In genomic region chr12:19885092-19885813, GRCh38 we compare ENCODE assay signal across 19 cellular contexts.
DNase-seq lines count a peak whose midpoint lies in the region; ATAC-seq and TF ChIP-seq lines count a peak whose summit lies in the region.
"Had no signal": no experiment of that assay in that cellular context is flagged by ENCODE, and none has a peak within 500 bp of the region (broad histone marks: within the 10 kb centered on the region; RNA-seq: fewer than 3 reads in every experiment).

No MANE protein-coding gene starts in this region.

- H2AFZ ChIP-seq in Karpas-422 (ENCODE audit: low read length), result no peak overlapping the region

- H4K20me1 ChIP-seq in Karpas-422 (ENCODE audit: insufficient read depth, low read depth, low read length), result no peaks in the 10 kb centered on the region

- H3K27ac Mint-ChIP-seq in activated naive CD4-positive, alpha-beta T cell treated with anti-CD3 and anti-CD28 coated beads, Interleukin-2, amount 50 U/mL, for 72 hours, result no peak overlapping the region
- H3K27ac Mint-ChIP-seq: activated naive CD8-positive, alpha-beta T cell treated with anti-CD3 and anti-CD28 coated beads, Interleukin-2, amount 50 U/mL, for 24 hours; activated T-helper 1 cell treated with anti-CD3 and anti-CD28 coated beads, Interleukin-12 subunit alpha, Interleukin-12 subunit beta, Interleukin-2, Interleukin-4 antibody, amounts not matched to agents 30 ng/mL and 10 ng/mL and 1 ng/mL, durations not matched to agents 14 hours and 24 hours and 36 hours; CD14-positive monocyte; memory B cell; natural killer cell; stimulated activated memory B cell treated with anti-CD40 and anti-IgM and Interleukin-4, amounts not matched to agents 10 μg/mL and 1 μg/mL and 100 μg/mL, for 72 hours had no signal

- H3K4me1 ChIP-seq in esophagus muscularis mucosa (peaks cover 14 to 60% (median 52%) of the 10 kb centered on the region in 4 donors), right cardiac atrium (ENCODE audit: control insufficient read depth, insufficient read depth, low read length) (no peaks in the 10 kb centered on the region), ovary (ENCODE audit: insufficient read depth) (peaks cover 6% of the 10 kb centered on the region), Karpas-422 (ENCODE audit: low read length) (no peaks in the 10 kb centered on the region)

- peak; percentile 68 to 72 for ATAC-seq in right cardiac atrium
- no peak for ATAC-seq in activated naive CD4-positive, alpha-beta T cell treated with anti-CD3 and anti-CD28 coated beads, Interleukin-2, amount 50 U/mL, for 72 hours
- ATAC-seq: activated naive CD8-positive, alpha-beta T cell treated with anti-CD3 and anti-CD28 coated beads, Interleukin-2, amount 50 U/mL, for 24 hours; natural killer cell; Panc1; stimulated activated memory B cell treated with anti-CD40 and anti-IgM and Interleukin-4, amounts not matched to agents 10 μg/mL and 1 μg/mL and 100 μg/mL, for 72 hours had no signal

- no peak overlapping the region for H3K4me3 ChIP-seq in esophagus muscularis mucosa
- no peak overlapping the region for H3K4me3 ChIP-seq in right cardiac atrium (ENCODE audit: low read length)
- no peak overlapping the region for H3K4me3 ChIP-seq in ovary
- no peak overlapping the region for H3K4me3 ChIP-seq in Karpas-422 (ENCODE audit: low read length)
- H3K4me3 ChIP-seq: thyroid gland had no signal

- H3K36me3 Mint-ChIP-seq in activated naive CD4-positive, alpha-beta T cell treated with anti-CD3 and anti-CD28 coated beads, Interleukin-2, amount 50 U/mL, for 72 hours, result no peaks in the 10 kb centered on the region
- H3K36me3 Mint-ChIP-seq: CD14-positive monocyte; memory B cell; natural killer cell; stimulated activated memory B cell treated with anti-CD40 and anti-IgM and Interleukin-4, amounts not matched to agents 10 μg/mL and 1 μg/mL and 100 μg/mL, for 72 hours had no signal

- no peaks in the 10 kb centered on the region for H3K79me2 ChIP-seq in Karpas-422 (ENCODE audit: low read length)

- peaks cover 4 to 5% of the 10 kb centered on the region in 2 donors for H3K9me3 Mint-ChIP-seq in activated naive CD4-positive, alpha-beta T cell treated with anti-CD3 and anti-CD28 coated beads, Interleukin-2, amount 50 U/mL, for 72 hours
- H3K9me3 Mint-ChIP-seq: activated T-helper 1 cell treated with anti-CD3 and anti-CD28 coated beads, Interleukin-12 subunit alpha, Interleukin-12 subunit beta, Interleukin-2, Interleukin-4 antibody, amounts not matched to agents 30 ng/mL and 10 ng/mL and 1 ng/mL, durations not matched to agents 14 hours and 24 hours and 36 hours; natural killer cell had no signal

- H3K27ac ChIP-seq in esophagus muscularis mucosa (replicated peaks in 1 of 4), result peak overlapping the region; percentile 53 to 70 (median 63)
- H3K27ac ChIP-seq in right cardiac atrium (ENCODE audit: low read length), result no peak overlapping the region
- H3K27ac ChIP-seq in ovary, result no peak overlapping the region
- no peak overlapping the region for H3K27ac ChIP-seq in Karpas-422 (ENCODE audit: low read length)

- no peaks in the 10 kb centered on the region for H3K9me2 ChIP-seq in Karpas-422 (replicated peaks; ENCODE audit: insufficient read depth, low read length)
- H3K9me2 ChIP-seq: SK-N-SH had no signal

- no peak overlapping the region for H3K4me2 ChIP-seq in Karpas-422 (ENCODE audit: low read depth, low read length, poor library complexity, severe bottlenecking)

- H3K27me3 ChIP-seq in esophagus muscularis mucosa (no peaks in the 10 kb centered on the region), right cardiac atrium (ENCODE audit: control insufficient read depth, insufficient read depth) (no peaks in the 10 kb centered on the region), ovary (no peaks in the 10 kb centered on the region), Karpas-422 (ENCODE audit: low read length) (no peaks in the 10 kb centered on the region)
- H3K27me3 ChIP-seq: thyroid gland had no signal

- no peaks in the 10 kb centered on the region for H3K9me3 ChIP-seq in esophagus muscularis mucosa
- H3K9me3 ChIP-seq in right cardiac atrium (ENCODE audit: control insufficient read depth, low read length), result no peaks in the 10 kb centered on the region
- no peaks in the 10 kb centered on the region for H3K9me3 ChIP-seq in ovary
- no peaks in the 10 kb centered on the region for H3K9me3 ChIP-seq in Karpas-422 (ENCODE audit: low read length)
- H3K9me3 ChIP-seq: SK-N-SH, thyroid gland had no signal

- intact Hi-C loops in esophagus muscularis mucosa (cut with DNase I) (no loop called here), right cardiac atrium (cut with DNase I) (loop anchor here in 1 of 4 donors (5.0 kb wide), 1 partner anchor 123 kb away; no protein-coding TSS in a partner anchor), ovary (cut with DNase I) (no loop called here)

- 54% methylated on average over 8 of the region's 8 CpGs for WGBS in esophagus muscularis mucosa
- WGBS in right cardiac atrium, result 52% methylated on average over 8 of the region's 8 CpGs
- WGBS in ovary, 3 donors, result 49 to 55% (median 50%) methylated on average over 8 of the region's 8 CpGs

- DNase-seq in EH (ENCODE audit: low read depth), result peak; percentile 25
- no peak for DNase-seq in esophagus muscularis mucosa (ENCODE audit: extremely low spot score)
- DNase-seq in right cardiac atrium, result peak in 1 of 3 donors; percentile 68
- DNase-seq in ovary, result peak in 4 of 5 donors; percentile 20 to 49 (median 42)
- no peak for DNase-seq in amygdala (lab: John Stamatoyannopoulos, UW)
- no peak for DNase-seq in activated naive CD4-positive, alpha-beta T cell treated with anti-CD3 and anti-CD28 coated beads, Interleukin-2, amount 50 U/mL, for 72 hours (ENCODE audit: low spot score in 2 of 2)
- no peak for DNase-seq in activated effector memory CD4-positive, alpha-beta T cell treated with anti-CD3 and anti-CD28 coated beads, Interleukin-2, amount 50 U/mL, for 16 hours
- DNase-seq in Karpas-422, result no peak
- DNase-seq: activated naive CD8-positive, alpha-beta T cell treated with anti-CD3 and anti-CD28 coated beads, Interleukin-2, amount 50 U/mL, for 24 hours; DMS153; Kasumi-1; natural killer cell; SK-N-SH had no signal

- TF ChIP-seq CTCF in esophagus muscularis mucosa (IDR thresholded peaks at IDR 0.05), result no peak
- TF ChIP-seq CTCF in ovary (IDR thresholded peaks at IDR 0.05), result no peak

- H3K36me3 ChIP-seq in esophagus muscularis mucosa, result no peaks in the 10 kb centered on the region
- no peaks in the 10 kb centered on the region for H3K36me3 ChIP-seq in ovary
- no peaks in the 10 kb centered on the region for H3K36me3 ChIP-seq in Karpas-422 (ENCODE audit: insufficient read depth, low read length)
- H3K36me3 ChIP-seq: thyroid gland had no signal

- H3K9ac ChIP-seq in Karpas-422 (ENCODE audit: low read length), result no peak overlapping the region
- H3K9ac ChIP-seq: SK-N-SH had no signal

- TF ChIP-seq EP300 in esophagus muscularis mucosa (IDR thresholded peaks at IDR 0.05) (no peak), ovary (IDR thresholded peaks at IDR 0.05) (no peak)

- TF ChIP-seq POLR2A in esophagus muscularis mucosa (IDR thresholded peaks at IDR 0.05; ENCODE audit: low read depth), result no peak
- no peak for TF ChIP-seq POLR2A in ovary (IDR thresholded peaks at IDR 0.05)

Comparison
In these comparisons a context has a peak if more than half of its experiments do, and no peak if none do; other contexts are left out.
1. DNase-seq: peak in EH (single experiment) and ovary (4 of 5); none in esophagus muscularis mucosa (single experiment), amygdala (0 of 56), activated naive CD4-positive, alpha-beta T cell treated with anti-CD3 and anti-CD28 coated beads, Interleukin-2, amount 50 U/mL, for 72 hours (0 of 2), activated effector memory CD4-positive, alpha-beta T cell treated with anti-CD3 and anti-CD28 coated beads, Interleukin-2, amount 50 U/mL, for 16 hours (single experiment) and Karpas-422 (single experiment).
2. H3K27ac ChIP-seq: peak in esophagus muscularis mucosa (4 of 4); none in right cardiac atrium (single experiment), ovary (0 of 2) and Karpas-422 (single experiment).
3. ATAC-seq: peak in right cardiac atrium (2 of 2); none in activated naive CD4-positive, alpha-beta T cell treated with anti-CD3 and anti-CD28 coated beads, Interleukin-2, amount 50 U/mL, for 72 hours (0 of 2).